In genomic region chr15:91568036-91568435, GRCh38 we compare ENCODE assay signal across 23 cellular contexts.
"Had no signal": no experiment of that assay in that cellular context is flagged by ENCODE, and none has a peak within 500 bp of the region (broad histone marks: within the 10 kb centered on the region; RNA-seq: fewer than 3 reads in every experiment).

No MANE protein-coding gene starts in this region.

- H3K27me3 ChIP-seq: dorsolateral prefrontal cortex, heart left ventricle, left lung had no signal

- H3K36me3 ChIP-seq: esophagus muscularis mucosa, gastroesophageal sphincter, heart left ventricle, left lung, lower lobe of right lung had no signal

- H3K79me2 ChIP-seq: hepatocyte had no signal

- H3K4me1 ChIP-seq: esophagus muscularis mucosa, foreskin keratinocyte, gastroesophageal sphincter, left lung, lower lobe of right lung had no signal

- ATAC-seq: foreskin keratinocyte, gastroesophageal sphincter, heart left ventricle, left lung, left ventricle myocardium superior, lower lobe of right lung, mucosa of descending colon had no signal

- H3K9me3 ChIP-seq: esophagus muscularis mucosa, gastroesophageal sphincter, heart left ventricle, left lung, lower lobe of right lung, mucosa of descending colon had no signal

- DNase-seq: dermis blood vessel endothelial cell; dorsolateral prefrontal cortex; effector CD4-positive, alpha-beta T cell; effector memory CD4-positive, alpha-beta T cell; foreskin keratinocyte; heart left ventricle; hypothalamus; immature natural killer cell; islet precursor cell; kidney; kidney glomerular epithelial cell; left lung; left ventricle myocardium superior; lower lobe of right lung; mesenchymal stem cell; mucosa of descending colon had no signal

- H3K4me2 ChIP-seq: hepatocyte had no signal

- H3K4me3 ChIP-seq: coronary artery, dorsolateral prefrontal cortex, esophagus muscularis mucosa, gastroesophageal sphincter, heart left ventricle, hepatocyte, left lung, lower lobe of right lung, mucosa of descending colon had no signal

- FAIRE-seq: colon, endothelial cell of umbilical vein, frontal cortex, kidney had no signal

- H2AFZ ChIP-seq: hepatocyte had no signal

- H3K27ac ChIP-seq: coronary artery, dorsolateral prefrontal cortex, esophagus muscularis mucosa, foreskin keratinocyte, gastroesophageal sphincter, heart left ventricle, hepatocyte, left lung, lower lobe of right lung had no signal
